Comparison of ENCODE assay signal across 8 cellular contexts in genomic region chr6:37517411-37517812, GRCh38. TPM values are rescaled to one million over a fixed set of nuclear protein-coding genes. Genes with fewer than 3 reads are reported as not detected.
DNase-seq lines count a peak whose midpoint lies in the region; ATAC-seq and TF ChIP-seq lines count a peak whose summit lies in the region.

No MANE protein-coding gene starts in this region.

- DNase-seq in IMR-90 (no peak), PC-3 (no peak), WERI-Rb-1 (no peak)
- peak; percentile 88 for DNase-seq in activated CD4-positive, alpha-beta T cell treated with anti-CD3 and anti-CD28 coated beads for 36 hours
- peak; percentile 72 for DNase-seq in effector CD4-positive, alpha-beta T cell
- DNase-seq in stimulated activated naive CD4-positive, alpha-beta T cell (lab: John Stamatoyannopoulos, UW), result peak; percentile 50 to 87 (median 76)

- TF ChIP-seq POLR2A in IMR-90 (IDR thresholded peaks at IDR 0.05; ENCODE audit: low read depth, low read length), result no peak

- H2AFZ ChIP-seq in IMR-90 (replicated peaks; ENCODE audit: low read length, poor library complexity) (no peak overlapping the region), PC-3 (ENCODE audit: low read length) (no peak overlapping the region)

- H2BK5ac ChIP-seq in IMR-90 (ENCODE audit: low read depth, low read length, poor library complexity, severe bottlenecking), result no peak overlapping the region

- H3K9me3 Mint-ChIP-seq in activated CD4-positive, alpha-beta T cell treated with anti-CD3 and anti-CD28 coated beads for 36 hours (ENCODE audit: low read depth), result no peaks in the 10 kb centered on the region

- no peak overlapping the region for H2BK120ac ChIP-seq in IMR-90 (ENCODE audit: low read depth, low read length)

- H3K23ac ChIP-seq in IMR-90 (ENCODE audit: low read depth, low read length), result no peak overlapping the region

- ATAC-seq in IMR-90 (ENCODE audit: low read depth) (no peak), HG02852 (IDR thresholded peaks at IDR 0.05; ENCODE audit: unreplicated experiment) (no peak), HG03196 (IDR thresholded peaks at IDR 0.05; ENCODE audit: unreplicated experiment) (no peak), PC-3 (no peak)
- peak; percentile 63 for ATAC-seq in activated CD4-positive, alpha-beta T cell treated with anti-CD3 and anti-CD28 coated beads for 36 hours

- no peak overlapping the region for H4K5ac ChIP-seq in IMR-90 (ENCODE audit: low read depth, low read length)

- TF ChIP-seq CTCF in IMR-90 (conservative IDR thresholded peaks at IDR 0.05; ENCODE audit: low read depth, low read length) (no peak), PC-3 (conservative IDR thresholded peaks at IDR 0.05; ENCODE audit: low read depth, low read length) (no peak), WERI-Rb-1 (IDR thresholded peaks at IDR 0.05; ENCODE audit: low read depth, low read length) (no peak)

- no peak overlapping the region for H3K9ac ChIP-seq in IMR-90 (ENCODE audit: low read depth, low read length)
- H3K9ac ChIP-seq in PC-3 (ENCODE audit: low read length), result no peak overlapping the region

- H3K9me3 ChIP-seq in IMR-90 (ENCODE audit: control insufficient read depth, insufficient read depth, low read length) (peaks cover 2% of the 10 kb centered on the region; the same call in 1 of the 2 replicates), PC-3 (ENCODE audit: low read length) (no peaks in the 10 kb centered on the region), WERI-Rb-1 (ENCODE audit: severe bottlenecking) (peaks cover 10% of the 10 kb centered on the region)

- H3K36me3 ChIP-seq in IMR-90 (ENCODE audit: control insufficient read depth, insufficient read depth, low read length) (no peaks in the 10 kb centered on the region), PC-3 (ENCODE audit: low read depth, low read length) (no peaks in the 10 kb centered on the region), WERI-Rb-1 (no peaks in the 10 kb centered on the region)

- no peak overlapping the region for H2AK5ac ChIP-seq in IMR-90 (ENCODE audit: low read depth, low read length)

- H3K18ac ChIP-seq in IMR-90 (ENCODE audit: low read depth, low read length), result no peak overlapping the region

- H3K56ac ChIP-seq in IMR-90 (ENCODE audit: extremely low read depth, insufficient read depth, low read length), result no peak overlapping the region

- WGBS in IMR-90 (ENCODE audit: extremely low coverage in 2 of 2, insufficient read length in 1 of 2), 2 experiments, result 52% methylated on average over 7 of the region's 11 CpGs; no CpG with 5 or more reads in 1 of the 2 experiments

- H3F3A ChIP-seq in PC-3 (ENCODE audit: low read length, unreplicated experiment), result no peaks in the 10 kb centered on the region

- TF ChIP-seq RAD21 in IMR-90 (IDR thresholded peaks at IDR 0.05; ENCODE audit: low read length), result no peak

- H3K4ac ChIP-seq in IMR-90 (ENCODE audit: low read depth, low read length), result no peak overlapping the region

- H4K20me1 ChIP-seq in IMR-90 (ENCODE audit: insufficient read depth, low read length) (peaks cover under 1% of the 10 kb centered on the region; the same call in 1 of the 2 replicates), PC-3 (ENCODE audit: low read length) (no peaks in the 10 kb centered on the region)

- dilution Hi-C loops in IMR-90 (cut with HindIII; ENCODE audit: low sequenced_read_pairs, unreplicated experiment), result no loop called here

- H3K79me1 ChIP-seq in IMR-90 (ENCODE audit: low read depth in 1 of 2, low read length in 2 of 2), result no peaks in the 10 kb centered on the region

- no peak overlapping the region for H3K4me2 ChIP-seq in IMR-90 (ENCODE audit: low read depth, low read length)
- no peak overlapping the region for H3K4me2 ChIP-seq in PC-3 (ENCODE audit: low read length)

- H3K4me1 Mint-ChIP-seq in activated CD4-positive, alpha-beta T cell treated with anti-CD3 and anti-CD28 coated beads for 36 hours, result peaks cover 90% of the 10 kb centered on the region

- H2AK9ac ChIP-seq in IMR-90 (replicated peaks; ENCODE audit: low read depth, low read length, poor library complexity), result peak overlapping the region; percentile 39

- CTCF ChIA-PET in IMR-90 (lab: Yijun Ruan, JAX) (no interaction called here), PC-3 (lab: Charles Lee) (no interaction called here)
- CTCF ChIA-PET in activated CD4-positive, alpha-beta T cell treated with anti-CD3 and anti-CD28 coated beads for 36 hours (lab: Charles Lee), result interaction anchor here (0.9 to 2.3 kb wide), 9 partner anchors 10 to 136 kb away, joined by 3 to 21 read pairs (median 4); no protein-coding TSS in a partner anchor

- BruUV-seq in IMR-90 (replicated peaks; lab: Mats Ljungman, UMichigan) (no TSS peak), PC-3 (replicated peaks; lab: Mats Ljungman, UMichigan) (no TSS peak)

- no peak overlapping the region for H2BK20ac ChIP-seq in IMR-90 (ENCODE audit: low read depth, low read length)

- no peak overlapping the region for H2BK15ac ChIP-seq in IMR-90 (ENCODE audit: low read depth, low read length)

- peak overlapping the region; percentile 91 for H3K27ac Mint-ChIP-seq in activated CD4-positive, alpha-beta T cell treated with anti-CD3 and anti-CD28 coated beads for 36 hours

- H3K14ac ChIP-seq in IMR-90 (replicated peaks; ENCODE audit: low read depth, low read length), result no peak overlapping the region

- POLR2A ChIA-PET in IMR-90 (lab: Charles Lee; ENCODE audit: unreplicated experiment) (no interaction called here), PC-3 (lab: Charles Lee; ENCODE audit: unreplicated experiment) (no interaction called here)
- POLR2A ChIA-PET in activated CD4-positive, alpha-beta T cell treated with anti-CD3 and anti-CD28 coated beads for 36 hours (lab: Charles Lee), result interaction anchor here (0.7 to 2.8 kb wide), 4 partner anchors 17 to 486 kb away, joined by 3 to 22 read pairs (median 5); partner anchors contain the start of gene CCDC167

- in situ Hi-C loops in IMR-90 (cut with MboI; ENCODE audit: low sequenced_read_pairs), result no loop called here

- H3K9me1 ChIP-seq in IMR-90 (ENCODE audit: insufficient read depth, low read length), result no peaks in the 10 kb centered on the region

- H3K27me3 ChIP-seq in IMR-90 (ENCODE audit: control insufficient read depth, insufficient read depth, low read length), result peaks cover 56% of the 10 kb centered on the region
- no peaks in the 10 kb centered on the region for H3K27me3 ChIP-seq in PC-3 (ENCODE audit: low read length)
- H3K27me3 ChIP-seq in WERI-Rb-1 (ENCODE audit: insufficient read depth, low read depth, severe bottlenecking), result no peaks in the 10 kb centered on the region

- intact Hi-C loops in IMR-90 (cut with micrococcal nuclease) (no loop called here), PC-3 (cut with micrococcal nuclease) (no loop called here)
- intact Hi-C loops in activated CD4-positive, alpha-beta T cell treated with anti-CD3 and anti-CD28 coated beads for 36 hours (cut with DNase I, micrococcal nuclease), result loop anchor here (1.0 to 10.0 kb wide), 8 partner anchors 18 to 347 kb away; partner anchors contain the start of genes CCDC167 (in 1 of the 2), CMTR1 (in 1 of the 2) and ZFAND3 (in 1 of the 2)

- H3K27ac ChIP-seq in IMR-90 (ENCODE audit: insufficient read depth, low read length) (no peak overlapping the region), PC-3 (ENCODE audit: low read length) (no peak overlapping the region), WERI-Rb-1 (no peak overlapping the region; the same call in 1 of the 2 replicates)

- no peak overlapping the region for H4K8ac ChIP-seq in IMR-90 (ENCODE audit: low read depth in 2 of 2, low read length in 2 of 2)

- peaks cover 3% of the 10 kb centered on the region; the same call in 1 of the 2 replicates for H3K4me1 ChIP-seq in IMR-90 (ENCODE audit: control insufficient read depth, insufficient read depth, low read length)
- H3K4me1 ChIP-seq in PC-3 (ENCODE audit: insufficient read depth, low read length), result peaks cover 23% of the 10 kb centered on the region

- no peaks in the 10 kb centered on the region for H3K79me2 ChIP-seq in PC-3 (ENCODE audit: low read length)

- H3K4me3 Mint-ChIP-seq in activated CD4-positive, alpha-beta T cell treated with anti-CD3 and anti-CD28 coated beads for 36 hours, result peak overlapping the region; percentile 70

- H3K9me2 ChIP-seq in PC-3 (replicated peaks; ENCODE audit: low read length), result no peaks in the 10 kb centered on the region

- H3K27me3 Mint-ChIP-seq in activated CD4-positive, alpha-beta T cell treated with anti-CD3 and anti-CD28 coated beads for 36 hours, result no peaks in the 10 kb centered on the region

- no peak overlapping the region for H3K4me3 ChIP-seq in IMR-90 (ENCODE audit: insufficient read depth, low read depth, low read length)
- H3K4me3 ChIP-seq in PC-3 (ENCODE audit: low read length), result no peak overlapping the region
- H3K4me3 ChIP-seq in WERI-Rb-1 (ENCODE audit: low read depth, low read length), result no peak overlapping the region

- H3K36me3 Mint-ChIP-seq in activated CD4-positive, alpha-beta T cell treated with anti-CD3 and anti-CD28 coated beads for 36 hours (ENCODE audit: low read depth), result peaks cover 6% of the 10 kb centered on the region

- H4K91ac ChIP-seq in IMR-90 (ENCODE audit: insufficient read depth, low read depth, low read length), result no peak overlapping the region

TF ChIP-seq in IMR-90, 13 proteins besides CTCF, POLR2A, EP300 and RAD21 (continues in another document):
- TF ChIP-seq MAFK (IDR thresholded peaks at IDR 0.05; ENCODE audit: low read depth, low read length) (no peak), NFE2L2 (IDR thresholded peaks at IDR 0.05; ENCODE audit: low read depth, low read length) (no peak), BHLHE40 (IDR thresholded peaks at IDR 0.05; ENCODE audit: low read depth, low read length) (no peak), RFX5 (IDR thresholded peaks at IDR 0.05; ENCODE audit: low read depth, low read length) (no peak), MXI1 (IDR thresholded peaks at IDR 0.05; ENCODE audit: borderline replicate concordance, low read depth, low read length) (no peak), MAZ (IDR thresholded peaks at IDR 0.05; ENCODE audit: borderline replicate concordance, low read depth, low read length) (no peak)
- TF ChIP-seq, protein P1, sequence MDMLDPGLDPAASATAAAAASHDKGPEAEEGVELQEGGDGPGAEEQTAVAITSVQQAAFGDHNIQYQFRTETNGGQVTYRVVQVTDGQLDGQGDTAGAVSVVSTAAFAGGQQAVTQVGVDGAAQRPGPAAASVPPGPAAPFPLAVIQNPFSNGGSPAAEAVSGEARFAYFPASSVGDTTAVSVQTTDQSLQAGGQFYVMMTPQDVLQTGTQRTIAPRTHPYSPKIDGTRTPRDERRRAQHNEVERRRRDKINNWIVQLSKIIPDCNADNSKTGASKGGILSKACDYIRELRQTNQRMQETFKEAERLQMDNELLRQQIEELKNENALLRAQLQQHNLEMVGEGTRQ (IDR thresholded peaks at IDR 0.05; ENCODE audit: low read depth, low read length), result no peak

RNA-seq across cellular contexts. Expression of gene CCDC167, which starts 17.7 kb away (rescaled TPM):
- total RNA-seq in IMR-90 (2012; rRNA removed), result 35.8 and 59.4 TPM in 2 replicates
- polyA plus RNA-seq in IMR-90 (2012; rRNA removed), result 78.2 and 96.8 TPM in 2 replicates
- polyA plus RNA-seq in IMR-90 (2012; cell fraction: cytosol; rRNA removed), result 69.5 and 225 TPM in 2 replicates
- polyA plus RNA-seq in IMR-90 (2012; cell fraction: nucleus; rRNA removed; ENCODE audit: low replicate concordance), result 17.6 and 35.1 TPM in 2 replicates
- total RNA-seq in activated CD4-positive, alpha-beta T cell treated with anti-CD3 and anti-CD28 coated beads for 36 hours, result 10 to 100 TPM; 55.3 to 60.3 TPM
- total RNA-seq in PC-3 (2014; rRNA removed), result 54.1 and 56.9 TPM in 2 replicates

Comparison
In these comparisons a context has a peak if more than half of its experiments do, and no peak if none do; other contexts are left out.
1. DNase-seq: peak in activated CD4-positive, alpha-beta T cell treated with anti-CD3 and anti-CD28 coated beads for 36 hours (single experiment), effector CD4-positive, alpha-beta T cell (single experiment) and stimulated activated naive CD4-positive, alpha-beta T cell (6 of 6); none in IMR-90 (single experiment), PC-3 (single experiment) and WERI-Rb-1 (single experiment).
2. intact Hi-C loops: an anchor here in activated CD4-positive, alpha-beta T cell treated with anti-CD3 and anti-CD28 coated beads for 36 hours (1.0 to 10.0 kb wide); none called in IMR-90 and PC-3.